8 cellular contexts compared by ENCODE assay signal in the genomic region with DNA sequence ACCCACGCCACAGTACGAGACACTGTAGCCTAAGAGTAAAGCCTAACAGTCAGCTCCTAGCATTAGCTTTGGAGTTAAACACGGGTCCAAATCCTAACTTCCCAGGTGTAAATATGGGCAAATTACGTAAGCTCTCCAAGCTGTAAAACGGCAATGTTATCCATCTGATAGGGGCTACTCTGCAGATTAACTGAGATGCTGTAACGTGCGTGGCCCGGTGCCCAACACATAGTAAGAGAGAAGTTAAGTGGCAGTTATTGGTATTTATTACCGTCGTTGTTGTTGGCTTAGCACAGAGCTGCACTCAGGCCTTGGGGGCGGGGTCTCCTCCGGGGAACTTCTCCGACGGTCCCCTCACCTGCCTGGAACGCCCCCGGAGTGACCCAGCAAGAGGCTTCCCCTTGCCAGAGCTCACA. TPM values are rescaled to one million over a fixed set of nuclear protein-coding genes. Genes with fewer than 3 reads are reported as not detected.
A peak's percentile ranks its signal among the peaks of the same experiment; 100 is the strongest.
DNase-seq lines count a peak whose midpoint lies in the region; ATAC-seq and TF ChIP-seq lines count a peak whose summit lies in the region.

No MANE protein-coding gene starts in this region.

- H3K4me1 ChIP-seq in PC-3 (ENCODE audit: insufficient read depth, low read length) (peaks cover 27% of the 10 kb centered on the region), parathyroid adenoma (peaks cover 20% of the 10 kb centered on the region)

- POLR2A ChIA-PET in PC-3 (lab: Charles Lee; ENCODE audit: unreplicated experiment), result interaction anchor here (0.6 kb wide), 1 partner anchor 15 kb away, joined by 3 read pairs; no protein-coding TSS in a partner anchor

- intact Hi-C loops in PC-3 (cut with micrococcal nuclease), result loop anchor here (1.0 to 5.0 kb wide), 6 partner anchors 12 to 136 kb away; a partner anchor contains a TSS

- H2AFZ ChIP-seq in PC-3 (ENCODE audit: low read length), result peak overlapping the region; percentile 76
- peak overlapping the region; percentile 86 for H2AFZ ChIP-seq in parathyroid adenoma

- no peaks in the 10 kb centered on the region for H3K9me2 ChIP-seq in PC-3 (replicated peaks; ENCODE audit: low read length)

- no peaks in the 10 kb centered on the region for H3K9me3 ChIP-seq in PC-3 (ENCODE audit: low read length)
- no peaks in the 10 kb centered on the region for H3K9me3 ChIP-seq in parathyroid adenoma (ENCODE audit: control insufficient read depth, low read length)

- peak overlapping the region; percentile 85 for H3K4me3 ChIP-seq in GM12864 (ENCODE audit: low read depth, low read length)
- H3K4me3 ChIP-seq in PC-3 (ENCODE audit: low read length), result peak overlapping the region; percentile 94
- peak overlapping the region; percentile 65 for H3K4me3 ChIP-seq in epithelial cell of proximal tubule (ENCODE audit: low read depth, low read length)
- peak overlapping the region; percentile 84 for H3K4me3 ChIP-seq in parathyroid adenoma (ENCODE audit: low read depth, low read length)

- peaks cover 50% of the 10 kb centered on the region for H3K79me2 ChIP-seq in PC-3 (ENCODE audit: low read length)
- no peaks in the 10 kb centered on the region for H3K79me2 ChIP-seq in parathyroid adenoma

- peak overlapping the region; percentile 92 for H3K4me2 ChIP-seq in PC-3 (ENCODE audit: low read length)
- peak overlapping the region; percentile 99 for H3K4me2 ChIP-seq in parathyroid adenoma (ENCODE audit: low read length)

- peak overlapping the region; percentile 89 for H3K9ac ChIP-seq in PC-3 (ENCODE audit: low read length)
- H3K9ac ChIP-seq in parathyroid adenoma, result no peak overlapping the region

- TSS peak; percentile 69 for BruUV-seq in PC-3 (replicated peaks; lab: Mats Ljungman, UMichigan)

- CTCF ChIA-PET in PC-3 (lab: Charles Lee), result interaction anchor here (0.6 to 1.8 kb wide), 9 partner anchors 14 to 157 kb away, joined by 3 to 31 read pairs (median 6); a partner anchor contains a TSS

- no peak for DNase-seq in GM12864 (ENCODE audit: low read depth)
- DNase-seq in PC-3, result no peak
- no peak for DNase-seq in epithelial cell of proximal tubule (ENCODE audit: low read depth)
- DNase-seq in NCI-H1417 treated with DMSO at 0.1 percent for 48 hours (lab: John Stamatoyannopoulos, UW), result no peak
- no peak for DNase-seq in OCI-M1 (lab: John Stamatoyannopoulos, UW)
- DNase-seq in pons (ENCODE audit: low spot score), result no peak
- DNase-seq in GF-D8 (lab: John Stamatoyannopoulos, UW), result no peak

- H3K27me3 ChIP-seq in PC-3 (ENCODE audit: low read length) (no peaks in the 10 kb centered on the region), parathyroid adenoma (ENCODE audit: control insufficient read depth, insufficient read depth, low read length) (no peaks in the 10 kb centered on the region)

- ATAC-seq in PC-3, result no peak; the same call in 1 of the 2 replicates

- H4K20me1 ChIP-seq in PC-3 (ENCODE audit: low read length), result 0 out of 2 replicates have a peak, but pooled peaks cover 7% of the 10 kb centered on the region

- TF ChIP-seq CTCF in GM12864 (IDR thresholded peaks at IDR 0.05; ENCODE audit: low read depth, low read length, missing control alignments), result no peak
- no peak for TF ChIP-seq CTCF in PC-3 (conservative IDR thresholded peaks at IDR 0.05; ENCODE audit: low read depth, low read length)
- no peak for TF ChIP-seq CTCF in epithelial cell of proximal tubule (conservative IDR thresholded peaks at IDR 0.05; ENCODE audit: low read depth, low read length)
- no peak for TF ChIP-seq CTCF in parathyroid adenoma (IDR thresholded peaks at IDR 0.05)

- H3K36me3 ChIP-seq in PC-3 (ENCODE audit: low read depth, low read length) (0 out of 2 replicates have a peak, but pooled peaks cover 4% of the 10 kb centered on the region), parathyroid adenoma (ENCODE audit: control insufficient read depth, insufficient read depth, low read length) (no peaks in the 10 kb centered on the region)

- H3K27ac ChIP-seq in PC-3 (ENCODE audit: low read length), result peak overlapping the region; percentile 52
- H3K27ac ChIP-seq in parathyroid adenoma, result peak overlapping the region; percentile 95

- H3F3A ChIP-seq in PC-3 (ENCODE audit: low read length, unreplicated experiment), result no peaks in the 10 kb centered on the region

RNA-seq across cellular contexts. Expression of a gene that starts 0.5 kb away (rescaled TPM):
- total RNA-seq in PC-3 (2014; rRNA removed) (119 and 236 TPM in 2 replicates), epithelial cell of proximal tubule (95.9 and 136 TPM in 2 replicates)

RNA-seq across cellular contexts. Expression of a gene that starts 7.1 kb away (rescaled TPM):
- total RNA-seq in PC-3 (2014; rRNA removed) (113 and 160 TPM in 2 replicates), epithelial cell of proximal tubule (262 and 280 TPM in 2 replicates)

RNA-seq across cellular contexts. Expression of a gene that starts 23.8 kb away (rescaled TPM):
- total RNA-seq in PC-3 (2014; rRNA removed) (0.26 and 0.58 TPM in 2 replicates), epithelial cell of proximal tubule (0.06 and 0.65 TPM in 2 replicates)
